In genomic region chr14:85523624-85524023, GRCh38 we compare ENCODE assay signal across 9 cellular contexts.
"Had no signal": no experiment of that assay in that cellular context is flagged by ENCODE, and none has a peak within 500 bp of the region (broad histone marks: within the 10 kb centered on the region; RNA-seq: fewer than 3 reads in every experiment).

No MANE protein-coding gene starts in this region.

- H3K4me3 ChIP-seq: GM23248, GM23338, HAP-1 had no signal

- H3K27ac ChIP-seq: GM23248 had no signal

- H3K9me3 ChIP-seq: HAP-1 had no signal

- H3K4me2 ChIP-seq: GM23338 had no signal

- H3K9ac ChIP-seq: GM23248 had no signal

- DNase-seq: GM23248, GOT3, H7, H9, HCEC 1CT, HFFc6 had no signal

- H2AFZ ChIP-seq: GM23248, GM23338 had no signal

- H3K36me3 ChIP-seq: HAP-1 had no signal

- ATAC-seq: GM23338, HCT116 had no signal
